ENCODE assay signal across 28 cellular contexts in the genomic region with DNA sequence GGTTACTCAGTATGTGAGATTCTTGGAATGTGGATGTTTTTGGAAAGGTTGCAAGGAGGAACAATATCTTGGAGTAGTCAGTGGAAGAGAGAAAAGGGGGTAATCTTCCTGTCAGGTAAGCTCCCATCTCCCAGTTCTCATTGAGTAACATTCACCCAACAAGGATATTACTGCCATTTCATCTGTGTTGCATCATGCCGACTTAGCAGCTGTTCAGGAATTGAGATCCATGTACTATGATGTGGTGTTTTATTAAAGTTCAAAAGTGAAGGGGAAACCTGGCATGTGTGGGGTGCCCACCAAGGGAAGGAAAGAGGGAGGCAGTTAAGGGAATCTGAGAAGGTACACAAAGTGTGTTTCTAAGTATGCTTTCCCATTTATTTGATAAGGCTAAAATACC. TPM values are rescaled to one million over a fixed set of nuclear protein-coding genes. Genes with fewer than 3 reads are reported as not detected.
DNase-seq lines count a peak whose midpoint lies in the region; ATAC-seq, FAIRE-seq and TF ChIP-seq lines count a peak whose summit lies in the region.
"Had no signal": no experiment of that assay in that cellular context is flagged by ENCODE, and none has a peak within 500 bp of the region (broad histone marks: within the 10 kb centered on the region; RNA-seq: fewer than 3 reads in every experiment).

No MANE protein-coding gene starts in this region.

- TF ChIP-seq CTCF in A549 (IDR thresholded peaks at IDR 0.05) (no peak), fibroblast of pulmonary artery (IDR thresholded peaks at IDR 0.05; ENCODE audit: low read length, missing control alignments) (no peak), upper lobe of left lung (IDR thresholded peaks at IDR 0.05) (no peak)

- WGBS in A549 (ENCODE audit: missing lambda C conversion rate): 82% methylated on average over 1 of the region's 1 CpG
- WGBS in upper lobe of left lung, 2 donors: 84 to 100% methylated on average over 1 of the region's 1 CpG

- H3K9me3 ChIP-seq in A549 (peaks cover 22% of the 10 kb centered on the region), upper lobe of left lung (peaks cover 0 to 14% (median 5%) of the 10 kb centered on the region in 4 donors)
- H3K9me3 ChIP-seq: pancreas had no signal

- H3K4me2 ChIP-seq in A549: no peak overlapping the region
- H3K4me2 ChIP-seq: KMS-11, PC-9 had no signal

- H3K4me3 ChIP-seq in A549 (no peak overlapping the region), fibroblast of pulmonary artery (replicated peaks; ENCODE audit: low read depth, low read length) (no peak overlapping the region), upper lobe of left lung (no peak overlapping the region)
- H3K4me3 ChIP-seq: dorsolateral prefrontal cortex, GM12878, pancreas, PC-9, SJSA1, uterus had no signal

- H3K4me1 ChIP-seq in A549 (peaks cover 9% of the 10 kb centered on the region; the same call in 2 of the 3 replicates), upper lobe of left lung (no peaks in the 10 kb centered on the region)
- H3K4me1 ChIP-seq: SJSA1, uterus had no signal

- no peak for DNase-seq in A549 (ENCODE audit: low read depth in 1 of 2, low spot score in 1 of 2)
- DNase-seq in GM04504 (ENCODE audit: low read depth): peak; percentile 1
- DNase-seq in SW480 (ENCODE audit: low spot score): peak; percentile 56
- DNase-seq in fibroblast of pulmonary artery (ENCODE audit: low read depth): peak; percentile 14
- DNase-seq in NCI-H226: no peak
- no peak for DNase-seq in HTR-8/SVneo (ENCODE audit: insufficient read length, low spot score)
- DNase-seq in upper lobe of left lung: no peak
- DNase-seq: activated B cell treated with CpG ODN at 0.5 μM for 24 hours; activated CD4-positive, alpha-beta T cell treated with anti-CD3 and anti-CD28 coated beads, Interleukin-2, amount 50 U/mL, for 48 hours; activated effector memory CD4-positive, alpha-beta T cell treated with anti-CD3 and anti-CD28 coated beads, Interleukin-2, amount 50 U/mL, for 16 hours; activated naive CD8-positive, alpha-beta T cell treated with anti-CD3 and anti-CD28 coated beads, Interleukin-2, amount 50 U/mL, for 24 hours; dorsolateral prefrontal cortex; GOT3; left cardiac atrium; NCI-H2029 treated with DMSO at 0.1 percent for 48 hours; NCI-H526; pancreas; PC-9; right cardiac atrium; uterus had no signal

- ATAC-seq in A549: peak; percentile 21 to 30; a peak in 4 of 6 replicates
- no peak for ATAC-seq in HG03108 (IDR thresholded peaks at IDR 0.05; ENCODE audit: unreplicated experiment)
- ATAC-seq in upper lobe of left lung (ENCODE audit: low FRiP score in 2 of 2): no peak
- ATAC-seq: activated naive CD8-positive, alpha-beta T cell treated with anti-CD3 and anti-CD28 coated beads, Interleukin-2, amount 50 U/mL, for 24 hours; GM12878; left cardiac atrium; pancreas; right cardiac atrium had no signal

- no peak for TF ChIP-seq POLR2A in A549 (IDR thresholded peaks at IDR 0.05; ENCODE audit: low read length)
- no peak for TF ChIP-seq POLR2A in upper lobe of left lung (IDR thresholded peaks at IDR 0.05)

- POLR2A ChIA-PET in A549 (lab: Yijun Ruan, JAX): no interaction called here

- H3K27ac ChIP-seq in A549: 0 out of 6 replicates have a peak overlapping the region, but pooled peaks of 1 of the 2 experiments have one; percentile 28
- no peak overlapping the region for H3K27ac ChIP-seq in upper lobe of left lung
- H3K27ac ChIP-seq: dorsolateral prefrontal cortex, KMS-11, pancreas, PC-9, SJSA1, uterus had no signal

- no peaks in the 10 kb centered on the region for H3K27me3 ChIP-seq in upper lobe of left lung
- H3K27me3 ChIP-seq: dorsolateral prefrontal cortex, pancreas, uterus had no signal

- CTCF ChIA-PET in A549 (lab: Yijun Ruan, JAX): interaction anchor here (1.0 to 1.6 kb wide), 2 partner anchors 13 to 232 kb away, joined by 4 read pairs; no protein-coding TSS in a partner anchor

- TF ChIP-seq EP300 in A549 (IDR thresholded peaks at IDR 0.05) (no peak), upper lobe of left lung (IDR thresholded peaks at IDR 0.05) (no peak)

- TF ChIP-seq RAD21 in A549 (conservative IDR thresholded peaks at IDR 0.05 in 1 of 2, IDR thresholded peaks at IDR 0.05 in 1 of 2): no peak

- no peaks in the 10 kb centered on the region for H3K36me3 ChIP-seq in upper lobe of left lung
- H3K36me3 ChIP-seq: pancreas, SJSA1, uterus had no signal

- no peak for FAIRE-seq in A549 (lab: Jason Lieb, UNC)
- FAIRE-seq in HTR-8/SVneo (lab: Jason Lieb, UNC): no peak
- FAIRE-seq: GM12878, GM19239, pancreas had no signal

TF ChIP-seq in A549, 52 proteins besides CTCF, POLR2A, EP300 and RAD21:
- TF ChIP-seq CBX8 (IDR thresholded peaks at IDR 0.05) (no peak), RNF2 (IDR thresholded peaks at IDR 0.05; ENCODE audit: borderline replicate concordance, low read depth) (no peak), MAFK (IDR thresholded peaks at IDR 0.05; ENCODE audit: partially characterized antibody) (no peak), EHF (CRISPR knock-in tag; IDR thresholded peaks at IDR 0.05) (no peak), KDM1A (IDR thresholded peaks at IDR 0.05; ENCODE audit: low read depth) (no peak), POLR2AphosphoS2 (conservative IDR thresholded peaks at IDR 0.05; ENCODE audit: low read length) (no peak; the same call in 1 of the 2 replicates), HOXA7 (CRISPR knock-in tag; IDR thresholded peaks at IDR 0.05) (no peak; the same call in 1 of the 2 replicates), CHD2 (IDR thresholded peaks at IDR 0.05; ENCODE audit: low read length, partially characterized antibody) (no peak), HOXB5 (CRISPR knock-in tag; IDR thresholded peaks at IDR 0.05) (no peak), ZC3H11A (IDR thresholded peaks at IDR 0.05) (no peak), NR3C1 (IDR thresholded peaks at IDR 0.05) (no peak), FOSL2 (IDR thresholded peaks at IDR 0.05) (no peak), FOSL2 (CRISPR knock-in tag; IDR thresholded peaks at IDR 0.05) (no peak), MAZ (IDR thresholded peaks at IDR 0.05; ENCODE audit: borderline replicate concordance, low read depth, low read length) (no peak), TFCP2L1 (CRISPR knock-in tag; IDR thresholded peaks at IDR 0.05) (no peak), NFE2L2 (conservative IDR thresholded peaks at IDR 0.05; ENCODE audit: low read length) (no peak)
- TF ChIP-seq, protein P1, sequence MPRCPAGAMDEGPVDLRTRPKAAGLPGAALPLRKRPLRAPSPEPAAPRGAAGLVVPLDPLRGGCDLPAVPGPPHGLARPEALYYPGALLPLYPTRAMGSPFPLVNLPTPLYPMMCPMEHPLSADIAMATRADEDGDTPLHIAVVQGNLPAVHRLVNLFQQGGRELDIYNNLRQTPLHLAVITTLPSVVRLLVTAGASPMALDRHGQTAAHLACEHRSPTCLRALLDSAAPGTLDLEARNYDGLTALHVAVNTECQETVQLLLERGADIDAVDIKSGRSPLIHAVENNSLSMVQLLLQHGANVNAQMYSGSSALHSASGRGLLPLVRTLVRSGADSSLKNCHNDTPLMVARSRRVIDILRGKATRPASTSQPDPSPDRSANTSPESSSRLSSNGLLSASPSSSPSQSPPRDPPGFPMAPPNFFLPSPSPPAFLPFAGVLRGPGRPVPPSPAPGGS (IDR thresholded peaks at IDR 0.05): no peak
- TF ChIP-seq, protein P2, sequence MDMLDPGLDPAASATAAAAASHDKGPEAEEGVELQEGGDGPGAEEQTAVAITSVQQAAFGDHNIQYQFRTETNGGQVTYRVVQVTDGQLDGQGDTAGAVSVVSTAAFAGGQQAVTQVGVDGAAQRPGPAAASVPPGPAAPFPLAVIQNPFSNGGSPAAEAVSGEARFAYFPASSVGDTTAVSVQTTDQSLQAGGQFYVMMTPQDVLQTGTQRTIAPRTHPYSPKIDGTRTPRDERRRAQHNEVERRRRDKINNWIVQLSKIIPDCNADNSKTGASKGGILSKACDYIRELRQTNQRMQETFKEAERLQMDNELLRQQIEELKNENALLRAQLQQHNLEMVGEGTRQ (IDR thresholded peaks at IDR 0.05): no peak
- TF ChIP-seq, protein P3, sequence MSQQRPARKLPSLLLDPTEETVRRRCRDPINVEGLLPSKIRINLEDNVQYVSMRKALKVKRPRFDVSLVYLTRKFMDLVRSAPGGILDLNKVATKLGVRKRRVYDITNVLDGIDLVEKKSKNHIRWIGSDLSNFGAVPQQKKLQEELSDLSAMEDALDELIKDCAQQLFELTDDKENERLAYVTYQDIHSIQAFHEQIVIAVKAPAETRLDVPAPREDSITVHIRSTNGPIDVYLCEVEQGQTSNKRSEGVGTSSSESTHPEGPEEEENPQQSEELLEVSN (IDR thresholded peaks at IDR 0.05; ENCODE audit: borderline replicate concordance, low read depth): no peak

RNA-seq across cellular contexts. Expression of a gene that starts 58.4 kb away (rescaled TPM):
- polyA plus RNA-seq in A549 (2011; rRNA removed): 2.4 and 3.9 TPM in 2 replicates
- 3.0 and 3.7 TPM in 2 replicates for polyA plus RNA-seq in A549 (2012; cell fraction: cytosol; rRNA removed)
- 3.5 and 4.8 TPM in 2 replicates for polyA plus RNA-seq in A549 (2012; cell fraction: nucleus; rRNA removed)
- polyA plus RNA-seq in A549 (2017; fragmentation: RNase III; extraction: RNeasy Plus Mini Kit Qiagen cat#74134 plus additional on column Dnase treatment): 9.7 to 12.5 TPM (median 10.3 TPM) in 3 replicates
- polyA minus RNA-seq in A549 (2011; rRNA and poly(A)+ RNA removed): 2.6 and 3.2 TPM in 2 replicates
- 1 to 10 TPM; 2.0 to 9.6 (median 4.7) TPM for total RNA-seq in upper lobe of left lung
- total RNA-seq: activated B cell treated with CpG ODN at 0.5 μM for 24 hours; SJSA1; T-helper 2 cell treated with Interferon-gamma antibody and Interleukin-4, amounts not matched to agents 100 ng/mL and 5 ng/mL, for 36 hours had no signal
- polyA plus RNA-seq: AG04450, CD14-positive monocyte had no signal

Comparison
In these comparisons a context has a peak if more than half of its experiments do, and no peak if none do; other contexts are left out.
1. ATAC-seq: peak in A549 (2 of 2); none in HG03108 (single experiment) and upper lobe of left lung (0 of 2).
2. DNase-seq: peak in GM04504 (single experiment), SW480 (single experiment) and fibroblast of pulmonary artery (single experiment); none in A549 (0 of 2), NCI-H226 (single experiment), HTR-8/SVneo (single experiment) and upper lobe of left lung (0 of 2).